8 cellular contexts compared by ENCODE assay signal in the genomic region with DNA sequence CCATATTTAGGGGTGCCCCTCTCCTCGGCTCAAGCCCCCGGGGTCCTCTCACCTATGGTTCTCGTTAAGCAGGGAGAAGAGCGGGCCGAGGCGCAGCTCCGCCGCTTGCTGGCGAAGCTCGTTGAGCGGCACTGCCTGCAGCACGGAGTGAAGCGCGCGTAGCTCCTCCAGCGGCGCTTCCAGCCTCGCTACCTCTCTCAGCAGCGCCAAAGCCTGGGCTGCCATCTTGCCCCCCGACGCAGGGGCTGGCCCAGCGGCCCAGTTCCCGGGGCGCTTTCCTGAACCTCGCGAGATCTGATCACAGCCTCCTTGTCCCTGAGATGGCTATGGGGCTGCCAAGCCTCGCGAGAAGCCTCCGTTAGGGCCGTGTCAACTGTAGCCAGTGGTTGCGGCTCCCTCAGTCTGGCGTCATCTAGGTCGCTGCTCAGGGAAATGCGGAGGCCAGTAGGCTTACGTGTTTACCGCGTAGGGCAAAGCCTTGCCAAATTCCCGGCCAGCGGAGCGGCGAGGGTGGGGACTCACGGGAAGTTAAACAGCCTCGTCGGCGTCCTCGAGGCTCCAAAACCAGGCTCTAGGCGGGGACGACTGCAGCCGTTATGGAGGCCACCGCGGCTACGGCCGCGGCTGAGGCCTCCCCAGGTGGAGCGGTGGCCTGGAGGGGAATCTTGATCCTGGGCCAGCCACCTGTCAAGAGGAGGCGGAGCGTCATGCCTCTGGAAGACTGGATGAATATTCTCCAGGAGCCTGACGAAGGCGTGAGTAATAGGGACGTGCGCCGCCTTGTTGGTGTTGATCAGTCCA. TPM values are rescaled to one million over a fixed set of nuclear protein-coding genes. Genes with fewer than 3 reads are reported as not detected.
DNase-seq lines count a peak whose midpoint lies in the region; ATAC-seq and TF ChIP-seq lines count a peak whose summit lies in the region.

TSS of gene PSMD5 (minus strand) at position 238 of the 801 bp plus-strand sequence. CDS start at position 225, 13 bp downstream.

- peak within 1 kb of the TSS; percentile 67 to 94 (median 71) for H3K4me3 ChIP-seq in breast epithelium
- peak within 1 kb of the TSS; percentile 46 for H3K4me3 ChIP-seq in iPS-18c (ENCODE audit: insufficient read depth, low read depth, low read length)
- peak within 1 kb of the TSS; percentile 52 to 80 (median 63) for H3K4me3 ChIP-seq in skin epidermis

- peak; percentile 97 for DNase-seq in NCI-H2171 (lab: John Stamatoyannopoulos, UW)
- peak; percentile 97 for DNase-seq in breast epithelium (ENCODE audit: low spot score in 2 of 2)

- peak; percentile 98 for ATAC-seq in GM18520 (IDR thresholded peaks at IDR 0.05; ENCODE audit: unreplicated experiment)
- peak; percentile 99 for ATAC-seq in HG03066 (IDR thresholded peaks at IDR 0.05; ENCODE audit: low read depth, unreplicated experiment)

- intact Hi-C loops in breast epithelium (cut with DNase I; ENCODE audit: low total_unique reads) = no loop called here

- TF ChIP-seq CTCF in 22Rv1 (IDR thresholded peaks at IDR 0.05) (0 out of 2 replicates have a peak, but pooled peaks have one; percentile 4), VCaP (conservative IDR thresholded peaks at IDR 0.05) (no peak), breast epithelium (IDR thresholded peaks at IDR 0.05) (no peak)

- H3K9me3 ChIP-seq in breast epithelium = no peaks in the 10 kb centered on the region
- peaks cover 3% of the 10 kb centered on the region for H3K9me3 ChIP-seq in iPS-18c (ENCODE audit: control insufficient read depth, insufficient read depth, low read length)

- no peaks in the 10 kb centered on the region for H3K4me1 ChIP-seq in breast epithelium

- no peaks in the 10 kb centered on the region for H3K36me3 ChIP-seq in breast epithelium

- no peak for TF ChIP-seq POLR2A in breast epithelium (IDR thresholded peaks at IDR 0.05)

- no peaks in the 10 kb centered on the region for H3K27me3 ChIP-seq in breast epithelium

- peak within 1 kb of the TSS; percentile 91 for H3K27ac ChIP-seq in 22Rv1
- peak within 1 kb of the TSS; percentile 83 for H3K27ac ChIP-seq in VCaP
- peak within 1 kb of the TSS; percentile 94 to 95 for H3K27ac ChIP-seq in breast epithelium
- peak within 1 kb of the TSS; percentile 66 to 97 (median 95) for H3K27ac ChIP-seq in skin epidermis

RNA-seq across cellular contexts. Expression of gene PSMD5, which starts in this region (rescaled TPM):
- 10 to 100 TPM; 48.3 to 54.1 (median 50.3) TPM for total RNA-seq in breast epithelium

Comparison
In these comparisons a context has a peak if more than half of its experiments do, and no peak if none do; other contexts are left out.
1. Peak in every context shown above with its lines: DNase-seq, ATAC-seq, H3K4me3 ChIP-seq and H3K27ac ChIP-seq.